18 cellular contexts compared by ENCODE assay signal in the genomic region with DNA sequence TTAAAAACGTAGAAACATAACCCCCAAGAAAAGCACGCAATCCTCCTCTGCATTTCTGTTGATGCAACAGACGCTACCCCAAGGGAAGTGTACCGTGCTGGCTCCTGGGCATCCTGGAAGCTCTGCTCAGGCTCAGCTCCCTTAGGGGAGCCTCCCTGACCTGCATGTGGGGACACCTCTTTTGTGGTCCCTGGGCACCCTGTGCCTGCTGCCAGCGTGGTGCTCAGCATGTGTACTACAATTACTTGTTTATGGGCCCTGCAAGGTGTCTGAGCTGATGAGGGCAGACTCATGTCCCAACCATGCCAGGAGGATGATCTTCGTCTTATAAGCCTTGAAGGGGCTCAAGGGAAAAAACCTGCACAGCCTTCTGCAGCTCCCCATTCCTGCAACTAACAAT.
"Had no signal": no experiment of that assay in that cellular context is flagged by ENCODE, and none has a peak within 500 bp of the region (broad histone marks: within the 10 kb centered on the region; RNA-seq: fewer than 3 reads in every experiment).

No MANE protein-coding gene starts in this region.

- H3K9me3 Mint-ChIP-seq: effector memory CD8-positive, alpha-beta T cell; naive thymus-derived CD8-positive, alpha-beta T cell; nephron progenitor cell; stimulated activated naive B cell treated with anti-CD40 and anti-IgM and Interleukin-4, amounts not matched to agents 10 μg/mL and 1 μg/mL and 100 μg/mL, for 72 hours; stimulated activated naive CD8-positive, alpha-beta T cell treated with anti-CD3 and anti-CD28 coated beads, Interleukin-15, Interleukin-2, amounts not matched to agents 100 ng/mL and 50 ng/mL, for 24 hours had no signal

- H3K27me3 Mint-ChIP-seq: effector memory CD8-positive, alpha-beta T cell; naive thymus-derived CD8-positive, alpha-beta T cell; progenitor cell of endocrine pancreas; stimulated activated naive B cell treated with anti-CD40 and anti-IgM and Interleukin-4, amounts not matched to agents 10 μg/mL and 1 μg/mL and 100 μg/mL, for 72 hours; stimulated activated naive CD8-positive, alpha-beta T cell treated with anti-CD3 and anti-CD28 coated beads, Interleukin-15, Interleukin-2, amounts not matched to agents 100 ng/mL and 50 ng/mL, for 24 hours had no signal

- DNase-seq: effector memory CD8-positive, alpha-beta T cell; kidney; mesendoderm; naive thymus-derived CD8-positive, alpha-beta T cell; nephron progenitor cell; stimulated activated CD4-positive, alpha-beta T cell treated with anti-CD3 and anti-CD28 coated beads, Interleukin-12 subunit alpha, Interleukin-12 subunit beta, amount 100 ng/mL, for 4 hours; stimulated activated CD4-positive, alpha-beta T cell treated with anti-CD3 and anti-CD28 coated beads, Interleukin-1b, Interleukin-23, amount 100 ng/mL, for 48 hours; stimulated activated CD4-positive, alpha-beta T cell treated with anti-CD3 and anti-CD28 coated beads, Interleukin-4, amount 100 ng/mL, for 24 hours; stimulated activated naive B cell treated with anti-CD40 and anti-IgM and Interleukin-4, amounts not matched to agents 10 μg/mL and 1 μg/mL and 100 μg/mL, for 72 hours; thyroid gland; trophoblast cell had no signal

- H3K27ac ChIP-seq: coronary artery, neutrophil, parathyroid adenoma, thyroid gland, vagina had no signal

- H3K27ac Mint-ChIP-seq: effector memory CD8-positive, alpha-beta T cell; nephron progenitor cell; progenitor cell of endocrine pancreas; stimulated activated naive B cell treated with anti-CD40 and anti-IgM and Interleukin-4, amounts not matched to agents 10 μg/mL and 1 μg/mL and 100 μg/mL, for 72 hours; stimulated activated naive CD8-positive, alpha-beta T cell treated with anti-CD3 and anti-CD28 coated beads, Interleukin-15, Interleukin-2, amounts not matched to agents 100 ng/mL and 50 ng/mL, for 24 hours had no signal

- H3K27me3 ChIP-seq: neutrophil, thyroid gland, vagina had no signal

- H3K4me2 ChIP-seq: smooth muscle cell had no signal

- H3K36me3 ChIP-seq: vagina had no signal

- H2AFZ ChIP-seq: parathyroid adenoma had no signal

- H3K9me3 ChIP-seq: neutrophil, thyroid gland, vagina had no signal

- H3K4me3 Mint-ChIP-seq: effector memory CD8-positive, alpha-beta T cell; naive thymus-derived CD8-positive, alpha-beta T cell; nephron progenitor cell; stimulated activated naive B cell treated with anti-CD40 and anti-IgM and Interleukin-4, amounts not matched to agents 10 μg/mL and 1 μg/mL and 100 μg/mL, for 72 hours; stimulated activated naive CD8-positive, alpha-beta T cell treated with anti-CD3 and anti-CD28 coated beads, Interleukin-15, Interleukin-2, amounts not matched to agents 100 ng/mL and 50 ng/mL, for 24 hours had no signal

- H3K4me3 ChIP-seq: coronary artery, smooth muscle cell, thyroid gland, vagina had no signal

- H3K9ac ChIP-seq: parathyroid adenoma had no signal
